Comparison of ENCODE assay signal across 10 cellular contexts in the genomic region with DNA sequence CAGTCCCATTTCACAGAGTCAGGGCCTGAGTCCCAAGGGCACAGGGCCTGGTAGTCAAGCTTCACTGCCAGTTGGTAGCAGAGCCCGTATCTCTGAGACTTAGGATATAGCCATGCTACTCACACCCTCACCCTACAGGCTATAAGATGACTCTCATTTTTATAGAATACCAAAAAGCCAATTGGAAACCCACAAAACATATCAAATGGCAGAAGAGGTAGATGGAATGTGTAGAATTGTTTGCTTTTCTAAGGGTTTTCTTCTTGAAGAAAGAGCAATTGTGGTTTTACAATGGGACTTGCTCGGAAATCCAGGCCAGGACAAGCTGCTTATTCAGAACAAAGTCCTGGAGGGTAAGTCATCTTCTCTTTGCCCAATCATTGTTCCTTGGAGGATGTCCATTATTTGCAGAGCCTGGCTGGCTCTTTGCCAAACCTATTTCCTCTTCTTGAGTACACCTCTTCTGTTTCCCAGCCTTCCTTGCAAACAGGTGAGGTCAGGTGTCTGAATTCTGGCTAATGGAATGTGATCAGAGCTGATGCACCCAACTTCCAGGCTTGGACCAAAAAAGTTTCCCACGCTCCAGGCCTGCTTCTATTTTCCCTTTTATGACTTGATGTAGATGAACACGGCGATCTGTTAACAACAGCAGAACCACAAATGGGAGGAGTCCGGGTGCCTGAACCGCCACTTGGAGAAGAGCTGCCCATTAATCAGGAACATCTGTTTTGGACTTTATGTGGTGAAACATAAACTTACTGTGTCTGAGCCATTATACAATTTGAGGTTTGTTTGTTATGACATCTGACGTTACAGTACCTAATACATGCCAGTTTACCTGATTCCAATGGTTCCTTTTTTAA. TPM values are rescaled to one million over a fixed set of nuclear protein-coding genes. Genes with fewer than 3 reads are reported as not detected.
DNase-seq lines count a peak whose midpoint lies in the region; ATAC-seq and TF ChIP-seq lines count a peak whose summit lies in the region.
"Had no signal": no experiment of that assay in that cellular context is flagged by ENCODE, and none has a peak within 500 bp of the region (broad histone marks: within the 10 kb centered on the region; RNA-seq: fewer than 3 reads in every experiment).

No MANE protein-coding gene starts in this region.

- H3F3A ChIP-seq in smooth muscle cell (ENCODE audit: low read depth), result peaks cover 9% of the 10 kb centered on the region

- H4K20me1 ChIP-seq in smooth muscle cell (ENCODE audit: low read depth), result no peaks in the 10 kb centered on the region

- 38% methylated on average over 8 of the region's 8 CpGs for WGBS in smooth muscle cell (ENCODE audit: low lambda C conversion rate)

- peak overlapping the region; percentile 60 for H3K4me2 ChIP-seq in smooth muscle cell

- no peak overlapping the region for H3K9ac ChIP-seq in smooth muscle cell (ENCODE audit: low read depth)

- no peaks in the 10 kb centered on the region for H3K36me3 ChIP-seq in smooth muscle cell (ENCODE audit: low read depth)

- no peak for TF ChIP-seq CTCF in epithelial cell of proximal tubule (conservative IDR thresholded peaks at IDR 0.05; ENCODE audit: low read depth, low read length)
- TF ChIP-seq CTCF in smooth muscle cell (IDR thresholded peaks at IDR 0.05; ENCODE audit: borderline replicate concordance, insufficient read depth, poor library complexity, severe bottlenecking), result no peak

- peaks cover 2% of the 10 kb centered on the region for H3K27me3 ChIP-seq in smooth muscle cell (ENCODE audit: low read depth)

- H3K36me3 Mint-ChIP-seq in activated CD8-positive, alpha-beta memory T cell treated with anti-CD3 and anti-CD28 coated beads, Interleukin-2, amount 10 ng/mL, durations not matched to agents 7 days and 5 days, result no peaks in the 10 kb centered on the region
- peaks cover 0 to 3% of the 10 kb centered on the region in 2 donors for H3K36me3 Mint-ChIP-seq in activated T-cell treated with anti-CD3 and anti-CD28 coated beads, Interleukin-2, amount 50 U/mL, for 72 hours (ENCODE audit: insufficient read depth in 2 of 2)

- no peak for ATAC-seq in activated CD8-positive, alpha-beta memory T cell treated with anti-CD3 and anti-CD28 coated beads, Interleukin-2, amount 10 ng/mL, durations not matched to agents 7 days and 5 days
- ATAC-seq in activated T-cell treated with anti-CD3 and anti-CD28 coated beads, Interleukin-2, amount 50 U/mL, for 72 hours (replicated peaks in 1 of 2), result no peak
- no peak for ATAC-seq in HG03045 (IDR thresholded peaks at IDR 0.05; ENCODE audit: unreplicated experiment)

- no peak overlapping the region for H3K4me3 ChIP-seq in epithelial cell of proximal tubule (ENCODE audit: low read depth, low read length)
- H3K4me3 ChIP-seq in smooth muscle cell, result no peak overlapping the region
- H3K4me3 ChIP-seq: skin epidermis had no signal

- H3K27me3 Mint-ChIP-seq in activated CD8-positive, alpha-beta memory T cell treated with anti-CD3 and anti-CD28 coated beads, Interleukin-2, amount 10 ng/mL, durations not matched to agents 7 days and 5 days, result peaks cover 47% of the 10 kb centered on the region
- peaks cover 24% of the 10 kb centered on the region for H3K27me3 Mint-ChIP-seq in activated T-cell treated with anti-CD3 and anti-CD28 coated beads, Interleukin-2, amount 50 U/mL, for 72 hours (ENCODE audit: low read depth)

- H3K79me2 ChIP-seq in smooth muscle cell (ENCODE audit: low read depth), result no peaks in the 10 kb centered on the region

- H2AFZ ChIP-seq in smooth muscle cell (ENCODE audit: low read depth), result no peak overlapping the region

- peak; percentile 86 for DNase-seq in GM04503 (ENCODE audit: low read depth)
- DNase-seq in NOMO-1 treated with DMSO at 0.1 percent for 48 hours (lab: John Stamatoyannopoulos, UW; ENCODE audit: unreplicated experiment), result peak; percentile 80
- DNase-seq in epithelial cell of proximal tubule (ENCODE audit: low read depth), result peak; percentile 66
- no peak for DNase-seq in smooth muscle cell (lab: John Stamatoyannopoulos, UW; ENCODE audit: unreplicated experiment)
- DNase-seq in activated CD8-positive, alpha-beta memory T cell treated with anti-CD3 and anti-CD28 coated beads, Interleukin-2, amount 10 ng/mL, durations not matched to agents 7 days and 5 days, result no peak
- no peak for DNase-seq in activated T-cell treated with anti-CD3 and anti-CD28 coated beads, Interleukin-2, amount 50 U/mL, for 72 hours
- DNase-seq in activated CD8-positive, alpha-beta memory T cell treated with anti-CD3 and anti-CD28 coated beads, Interleukin-2, amount 50 U/mL, for 48 hours, result no peak

- peak overlapping the region; percentile 71 for H3K27ac ChIP-seq in smooth muscle cell (ENCODE audit: low read depth)

- no peak overlapping the region for H3K27ac Mint-ChIP-seq in activated CD8-positive, alpha-beta memory T cell treated with anti-CD3 and anti-CD28 coated beads, Interleukin-2, amount 10 ng/mL, durations not matched to agents 7 days and 5 days
- H3K27ac Mint-ChIP-seq in activated T-cell treated with anti-CD3 and anti-CD28 coated beads, Interleukin-2, amount 50 U/mL, for 72 hours, result no peak overlapping the region

- H3K9me3 ChIP-seq in smooth muscle cell (replicated peaks; ENCODE audit: low read depth), result no peaks in the 10 kb centered on the region

- H3K4me1 Mint-ChIP-seq in activated CD8-positive, alpha-beta memory T cell treated with anti-CD3 and anti-CD28 coated beads, Interleukin-2, amount 10 ng/mL, durations not matched to agents 7 days and 5 days, result peaks cover 9% of the 10 kb centered on the region
- peaks cover 25% of the 10 kb centered on the region for H3K4me1 Mint-ChIP-seq in activated T-cell treated with anti-CD3 and anti-CD28 coated beads, Interleukin-2, amount 50 U/mL, for 72 hours (ENCODE audit: low read depth)

- CTCF ChIA-PET in activated CD8-positive, alpha-beta memory T cell treated with anti-CD3 and anti-CD28 coated beads, Interleukin-2, amount 10 ng/mL, durations not matched to agents 7 days and 5 days (lab: Charles Lee), result no interaction called here

- H3K9me3 Mint-ChIP-seq in activated CD8-positive, alpha-beta memory T cell treated with anti-CD3 and anti-CD28 coated beads, Interleukin-2, amount 10 ng/mL, durations not matched to agents 7 days and 5 days (ENCODE audit: low read depth), result no peaks in the 10 kb centered on the region
- H3K9me3 Mint-ChIP-seq in activated T-cell treated with anti-CD3 and anti-CD28 coated beads, Interleukin-2, amount 50 U/mL, for 72 hours, result no peaks in the 10 kb centered on the region

- H3K4me3 Mint-ChIP-seq in activated CD8-positive, alpha-beta memory T cell treated with anti-CD3 and anti-CD28 coated beads, Interleukin-2, amount 10 ng/mL, durations not matched to agents 7 days and 5 days, result no peak overlapping the region
- H3K4me3 Mint-ChIP-seq in activated T-cell treated with anti-CD3 and anti-CD28 coated beads, Interleukin-2, amount 50 U/mL, for 72 hours, result no peak overlapping the region

- no peaks in the 10 kb centered on the region for H3K4me1 ChIP-seq in smooth muscle cell (ENCODE audit: low read depth)

RNA-seq across cellular contexts. Expression of a gene that starts 16.9 kb away (rescaled TPM):
- total RNA-seq in epithelial cell of proximal tubule, result not detected in 2 replicates
- not detected in 2 replicates for total RNA-seq in smooth muscle cell
- not detected in 2 replicates for polyA plus RNA-seq in smooth muscle cell
- total RNA-seq in activated CD8-positive, alpha-beta memory T cell treated with anti-CD3 and anti-CD28 coated beads, Interleukin-2, amount 10 ng/mL, durations not matched to agents 7 days and 5 days, result 10 to 100 TPM in 1 of 2 experiments, not detected in 1; 10.0 TPM
- total RNA-seq in activated T-cell treated with anti-CD3 and anti-CD28 coated beads, Interleukin-2, amount 50 U/mL, for 72 hours, result 1 to 10 TPM; 4.6 to 8.0 TPM
- total RNA-seq: glomerular endothelial cell had no signal

RNA-seq across cellular contexts. Expression of a gene that starts 30.6 kb away (rescaled TPM):
- total RNA-seq in epithelial cell of proximal tubule, result 6.4 and 13.5 TPM in 2 replicates
- 2.2 and 4.0 TPM in 2 replicates for total RNA-seq in smooth muscle cell
- polyA plus RNA-seq in smooth muscle cell, result 2.8 and 5.4 TPM in 2 replicates
- total RNA-seq in activated CD8-positive, alpha-beta memory T cell treated with anti-CD3 and anti-CD28 coated beads, Interleukin-2, amount 10 ng/mL, durations not matched to agents 7 days and 5 days, result not detected
- not detected for total RNA-seq in activated T-cell treated with anti-CD3 and anti-CD28 coated beads, Interleukin-2, amount 50 U/mL, for 72 hours

RNA-seq across cellular contexts. Expression of a gene that starts 57.2 kb away (rescaled TPM):
- total RNA-seq in epithelial cell of proximal tubule (2.5 and 6.1 TPM in 2 replicates), smooth muscle cell (0.81 TPM in 1 of 2 replicates, not detected in the other)
- 0.33 and 0.59 TPM in 2 replicates for polyA plus RNA-seq in smooth muscle cell
- total RNA-seq in activated CD8-positive, alpha-beta memory T cell treated with anti-CD3 and anti-CD28 coated beads, Interleukin-2, amount 10 ng/mL, durations not matched to agents 7 days and 5 days, result not detected
- total RNA-seq in activated T-cell treated with anti-CD3 and anti-CD28 coated beads, Interleukin-2, amount 50 U/mL, for 72 hours, result under 1 TPM in 1 of 2 donors, not detected in 1; 0.48 TPM

Comparison
In these comparisons a context has a peak if more than half of its experiments do, and no peak if none do; other contexts are left out.
1. DNase-seq: peak in GM04503 (single experiment), NOMO-1 treated with DMSO at 0.1 percent for 48 hours (single experiment) and epithelial cell of proximal tubule (single experiment); none in smooth muscle cell (single experiment), activated CD8-positive, alpha-beta memory T cell treated with anti-CD3 and anti-CD28 coated beads, Interleukin-2, amount 10 ng/mL, durations not matched to agents 7 days and 5 days (single experiment), activated T-cell treated with anti-CD3 and anti-CD28 coated beads, Interleukin-2, amount 50 U/mL, for 72 hours (0 of 2) and activated CD8-positive, alpha-beta memory T cell treated with anti-CD3 and anti-CD28 coated beads, Interleukin-2, amount 50 U/mL, for 48 hours (single experiment).